8 cellular contexts compared by ENCODE assay signal in genomic region chr13:48001127-48001881, GRCh38.
A peak's percentile ranks its signal among the peaks of the same experiment; 100 is the strongest.
DNase-seq lines count a peak whose midpoint lies in the region; TF ChIP-seq lines count a peak whose summit lies in the region.

SUCLA2 (minus strand) TSS chr13:48001273; CDS start chr13:48001269, 4 bp downstream.

- peak; percentile 72 for DNase-seq in GM04504 (ENCODE audit: low read depth)
- peak; percentile 41 for DNase-seq in HFF-Myc (ENCODE audit: extremely low read depth, low read depth)
- DNase-seq in NAMALWA (ENCODE audit: low spot score), result peak; percentile 96
- no peak for DNase-seq in SK-N-MC (ENCODE audit: low read depth, low spot score)
- DNase-seq in activated naive CD4-positive, alpha-beta T cell treated with anti-CD3 and anti-CD28 coated beads, Interleukin-2, amount 10 ng/mL, durations not matched to agents 7 days and 5 days, result peak; percentile 93
- DNase-seq in germinal center (ENCODE audit: low spot score), result peak; percentile 98
- peak in 55 of 56 donors; percentile 29 to 93 (median 82) for DNase-seq in nucleus accumbens (lab: John Stamatoyannopoulos, UW)
- peak; percentile 93 for DNase-seq in superior temporal gyrus (ENCODE audit: extremely low spot score)

- no peak for TF ChIP-seq CTCF in HFF-Myc (IDR thresholded peaks at IDR 0.05; ENCODE audit: low read depth, low read length, missing control alignments)

- peaks cover 17% of the 10 kb centered on the region for H3K36me3 Mint-ChIP-seq in activated naive CD4-positive, alpha-beta T cell treated with anti-CD3 and anti-CD28 coated beads, Interleukin-2, amount 10 ng/mL, durations not matched to agents 7 days and 5 days

- peaks cover 13% of the 10 kb centered on the region for H3K36me3 ChIP-seq in SK-N-MC (ENCODE audit: insufficient read depth, low read length)

- peak within 1 kb of the TSS; percentile 91 for H3K4me3 ChIP-seq in HFF-Myc (replicated peaks; ENCODE audit: low read depth, low read length)
- peak within 1 kb of the TSS; percentile 99 for H3K4me3 ChIP-seq in SK-N-MC

- H3K27me3 Mint-ChIP-seq in activated naive CD4-positive, alpha-beta T cell treated with anti-CD3 and anti-CD28 coated beads, Interleukin-2, amount 10 ng/mL, durations not matched to agents 7 days and 5 days, result no peaks in the 10 kb centered on the region

- H3K4me1 Mint-ChIP-seq in activated naive CD4-positive, alpha-beta T cell treated with anti-CD3 and anti-CD28 coated beads, Interleukin-2, amount 10 ng/mL, durations not matched to agents 7 days and 5 days, result peaks cover 32% of the 10 kb centered on the region

- CTCF ChIA-PET in activated naive CD4-positive, alpha-beta T cell treated with anti-CD3 and anti-CD28 coated beads, Interleukin-2, amount 10 ng/mL, durations not matched to agents 7 days and 5 days (lab: Charles Lee), result interaction anchor here (1.6 kb wide), 1 partner anchor 37 kb away, joined by 6 read pairs; the partner anchor contains the start of gene NUDT15

- H3K9me3 Mint-ChIP-seq in activated naive CD4-positive, alpha-beta T cell treated with anti-CD3 and anti-CD28 coated beads, Interleukin-2, amount 10 ng/mL, durations not matched to agents 7 days and 5 days, result no peaks in the 10 kb centered on the region

- H3K9ac ChIP-seq in SK-N-MC (ENCODE audit: insufficient read length), result peak within 1 kb of the TSS; percentile 96

- H3K4me3 Mint-ChIP-seq in activated naive CD4-positive, alpha-beta T cell treated with anti-CD3 and anti-CD28 coated beads, Interleukin-2, amount 10 ng/mL, durations not matched to agents 7 days and 5 days, result peak within 1 kb of the TSS; percentile 94

- H3K27ac ChIP-seq in SK-N-MC, result 0 out of 2 replicates have a peak within 1 kb of the TSS, but pooled peaks have one; percentile 26

- H3K9me3 ChIP-seq in SK-N-MC (ENCODE audit: low read depth, low read length), result no peaks in the 10 kb centered on the region

- H3K27ac Mint-ChIP-seq in activated naive CD4-positive, alpha-beta T cell treated with anti-CD3 and anti-CD28 coated beads, Interleukin-2, amount 10 ng/mL, durations not matched to agents 7 days and 5 days, result peak within 1 kb of the TSS; percentile 93
